ENCODE assay signal across 1 cellular context in the genomic region with DNA sequence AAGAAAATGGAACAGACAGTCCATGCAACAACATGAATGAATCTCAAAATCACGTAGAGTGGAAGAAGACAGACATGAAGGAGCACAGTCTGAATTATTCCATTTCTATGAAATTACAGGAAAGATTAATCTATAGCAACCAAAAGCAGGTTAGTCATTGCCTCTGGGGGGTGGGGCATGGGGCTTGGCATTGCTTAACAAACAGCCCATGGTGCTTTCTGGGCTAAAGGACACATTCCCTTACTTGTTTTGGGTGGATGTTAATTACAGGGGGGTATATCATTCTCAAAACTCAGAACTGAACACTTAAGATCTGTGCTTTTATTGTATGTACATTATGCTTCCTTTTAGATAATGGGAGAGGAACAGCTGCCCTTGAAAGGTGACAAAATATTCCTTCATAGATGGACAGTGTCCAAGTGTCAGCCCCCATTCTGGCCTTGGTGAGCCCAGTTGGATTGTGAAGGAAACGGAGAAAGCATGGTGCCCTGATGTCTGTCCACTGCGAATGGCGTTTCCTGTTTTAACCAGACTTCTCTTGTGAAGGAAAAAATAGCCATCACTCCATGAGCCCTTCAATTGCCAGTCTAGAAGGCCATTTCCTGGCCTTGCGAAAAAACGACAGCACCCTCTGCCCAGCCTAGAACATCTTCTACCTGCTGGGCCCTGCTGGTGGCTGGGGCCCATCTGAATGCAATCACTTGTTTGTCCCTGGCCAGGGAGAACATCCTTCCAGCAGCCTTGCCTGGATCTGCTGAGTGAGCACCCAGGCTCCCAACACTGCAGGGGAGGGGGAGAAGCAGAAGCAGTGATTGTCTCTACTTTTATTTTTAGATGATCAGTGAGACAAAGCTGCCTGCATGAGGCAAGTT.
TF ChIP-seq lines count a peak whose summit lies in the region.

No MANE protein-coding gene starts in this region.

TF ChIP-seq in IMR-90, 13 proteins besides CTCF, POLR2A, EP300 and RAD21:
- TF ChIP-seq ELK1 (IDR thresholded peaks at IDR 0.05; ENCODE audit: borderline replicate concordance, low read depth, low read length) (no peak), NFE2L2 (IDR thresholded peaks at IDR 0.05; ENCODE audit: low read depth, low read length) (no peak), RFX5 (IDR thresholded peaks at IDR 0.05; ENCODE audit: low read depth, low read length) (no peak), USF2 (IDR thresholded peaks at IDR 0.05; ENCODE audit: low read depth, low read length) (no peak)
